Comparison of ENCODE assay signal across 1 cellular context in the genomic region with DNA sequence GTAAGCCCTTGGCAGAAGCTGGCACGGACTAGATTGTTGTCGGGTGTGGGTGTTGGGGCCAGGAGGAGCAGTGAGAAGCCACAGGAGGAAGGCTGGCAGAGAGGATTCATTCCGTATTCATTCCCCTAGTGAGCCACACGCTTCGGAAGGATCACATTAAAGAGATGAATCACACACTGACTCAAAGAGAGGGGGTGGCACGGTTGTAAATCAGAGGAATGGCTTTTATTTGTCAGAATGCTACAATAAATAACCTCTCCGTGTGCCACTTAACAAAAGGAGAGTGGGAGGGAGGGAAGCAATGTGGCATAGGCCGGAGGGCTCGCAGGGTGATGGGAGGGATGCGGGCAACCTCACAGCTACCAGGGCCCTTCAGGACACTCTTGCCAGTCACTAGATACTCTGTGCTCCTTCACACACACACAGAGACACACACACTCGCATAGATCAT.
TF ChIP-seq lines count a peak whose summit lies in the region.

No MANE protein-coding gene starts in this region.

TF ChIP-seq in HEK293, 187 proteins besides CTCF, POLR2A, EP300 and RAD21 (continued from another document and continues in another):
- TF ChIP-seq, protein P1, sequence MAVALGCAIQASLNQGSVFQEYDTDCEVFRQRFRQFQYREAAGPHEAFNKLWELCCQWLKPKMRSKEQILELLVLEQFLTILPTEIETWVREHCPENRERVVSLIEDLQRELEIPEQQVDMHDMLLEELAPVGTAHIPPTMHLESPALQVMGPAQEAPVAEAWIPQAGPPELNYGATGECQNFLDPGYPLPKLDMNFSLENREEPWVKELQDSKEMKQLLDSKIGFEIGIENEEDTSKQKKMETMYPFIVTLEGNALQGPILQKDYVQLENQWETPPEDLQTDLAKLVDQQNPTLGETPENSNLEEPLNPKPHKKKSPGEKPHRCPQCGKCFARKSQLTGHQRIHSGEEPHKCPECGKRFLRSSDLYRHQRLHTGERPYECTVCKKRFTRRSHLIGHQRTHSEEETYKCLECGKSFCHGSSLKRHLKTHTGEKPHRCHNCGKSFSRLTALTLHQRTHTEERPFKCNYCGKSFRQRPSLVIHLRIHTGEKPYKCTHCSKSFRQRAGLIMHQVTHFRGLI (tag by site-specific recombination; IDR thresholded peaks at IDR 0.05) = no peak
- TF ChIP-seq ZNF121 (tag by site-specific recombination; IDR thresholded peaks at IDR 0.05) (no peak), ZNF140 (tag by site-specific recombination; IDR thresholded peaks at IDR 0.05) (no peak), ZNF433 (tag by site-specific recombination; IDR thresholded peaks at IDR 0.05; ENCODE audit: low read depth) (no peak), MZF1 (tag by site-specific recombination; IDR thresholded peaks at IDR 0.05; ENCODE audit: borderline replicate concordance) (peak; percentile 65; the same call in 1 of the 2 replicates), ZNF394 (tag by site-specific recombination; IDR thresholded peaks at IDR 0.05; ENCODE audit: borderline replicate concordance) (peak; percentile 35; the same call in 1 of the 2 replicates), BCL11A (tag by site-specific recombination; IDR thresholded peaks at IDR 0.05; ENCODE audit: low read depth) (no peak), ZNF202 (tag by site-specific recombination; IDR thresholded peaks at IDR 0.05; ENCODE audit: borderline replicate concordance) (no peak), ZNF621 (tag by site-specific recombination; IDR thresholded peaks at IDR 0.05) (no peak), TRIM28 (IDR thresholded peaks at IDR 0.05; ENCODE audit: borderline replicate concordance, low read length) (no peak), ZNF48 (tag by site-specific recombination; IDR thresholded peaks at IDR 0.05) (no peak), GFI1B (tag by site-specific recombination; IDR thresholded peaks at IDR 0.05) (no peak), ZNF266 (tag by site-specific recombination; IDR thresholded peaks at IDR 0.05; ENCODE audit: low read depth) (no peak), ZNF391 (tag by site-specific recombination; IDR thresholded peaks at IDR 0.05; ENCODE audit: borderline replicate concordance, low read depth) (peak; percentile 82; the same call in 1 of the 2 replicates), KLF7 (tag by site-specific recombination; IDR thresholded peaks at IDR 0.05; ENCODE audit: borderline replicate concordance) (no peak), ZNF785 (tag by site-specific recombination; IDR thresholded peaks at IDR 0.05) (no peak), ZBTB17 (tag by site-specific recombination; IDR thresholded peaks at IDR 0.05) (peak; percentile 80), ZNF112 (tag by site-specific recombination; IDR thresholded peaks at IDR 0.05) (no peak), ZNF132 (tag by site-specific recombination; IDR thresholded peaks at IDR 0.05; ENCODE audit: borderline replicate concordance) (no peak), KLF16 (tag by site-specific recombination; IDR thresholded peaks at IDR 0.05) (peak; percentile 79), ZNF335 (tag by site-specific recombination; conservative IDR thresholded peaks at IDR 0.05) (peak; percentile 63), SP7 (tag by site-specific recombination; IDR thresholded peaks at IDR 0.05) (peak; percentile 99), ZNF223 (tag by site-specific recombination; IDR thresholded peaks at IDR 0.05) (no peak)
- TF ChIP-seq, protein P2, sequence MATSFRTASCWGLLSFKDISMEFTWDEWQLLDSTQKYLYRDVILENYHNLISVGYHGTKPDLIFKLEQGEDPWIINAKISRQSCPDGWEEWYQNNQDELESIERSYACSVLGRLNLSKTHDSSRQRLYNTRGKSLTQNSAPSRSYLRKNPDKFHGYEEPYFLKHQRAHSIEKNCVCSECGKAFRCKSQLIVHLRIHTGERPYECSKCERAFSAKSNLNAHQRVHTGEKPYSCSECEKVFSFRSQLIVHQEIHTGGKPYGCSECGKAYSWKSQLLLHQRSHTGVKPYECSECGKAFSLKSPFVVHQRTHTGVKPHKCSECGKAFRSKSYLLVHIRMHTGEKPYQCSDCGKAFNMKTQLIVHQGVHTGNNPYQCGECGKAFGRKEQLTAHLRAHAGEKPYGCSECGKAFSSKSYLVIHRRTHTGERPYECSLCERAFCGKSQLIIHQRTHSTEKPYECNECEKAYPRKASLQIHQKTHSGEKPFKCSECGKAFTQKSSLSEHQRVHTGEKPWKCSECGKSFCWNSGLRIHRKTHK (tag by site-specific recombination; IDR thresholded peaks at IDR 0.05) = no peak
- TF ChIP-seq, protein P3, sequence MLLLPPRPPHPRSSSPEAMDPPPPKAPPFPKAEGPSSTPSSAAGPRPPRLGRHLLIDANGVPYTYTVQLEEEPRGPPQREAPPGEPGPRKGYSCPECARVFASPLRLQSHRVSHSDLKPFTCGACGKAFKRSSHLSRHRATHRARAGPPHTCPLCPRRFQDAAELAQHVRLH (tag by site-specific recombination; IDR thresholded peaks at IDR 0.05) = 0 out of 2 replicates have a peak, but pooled peaks have one; percentile 11
- TF ChIP-seq, protein P4, sequence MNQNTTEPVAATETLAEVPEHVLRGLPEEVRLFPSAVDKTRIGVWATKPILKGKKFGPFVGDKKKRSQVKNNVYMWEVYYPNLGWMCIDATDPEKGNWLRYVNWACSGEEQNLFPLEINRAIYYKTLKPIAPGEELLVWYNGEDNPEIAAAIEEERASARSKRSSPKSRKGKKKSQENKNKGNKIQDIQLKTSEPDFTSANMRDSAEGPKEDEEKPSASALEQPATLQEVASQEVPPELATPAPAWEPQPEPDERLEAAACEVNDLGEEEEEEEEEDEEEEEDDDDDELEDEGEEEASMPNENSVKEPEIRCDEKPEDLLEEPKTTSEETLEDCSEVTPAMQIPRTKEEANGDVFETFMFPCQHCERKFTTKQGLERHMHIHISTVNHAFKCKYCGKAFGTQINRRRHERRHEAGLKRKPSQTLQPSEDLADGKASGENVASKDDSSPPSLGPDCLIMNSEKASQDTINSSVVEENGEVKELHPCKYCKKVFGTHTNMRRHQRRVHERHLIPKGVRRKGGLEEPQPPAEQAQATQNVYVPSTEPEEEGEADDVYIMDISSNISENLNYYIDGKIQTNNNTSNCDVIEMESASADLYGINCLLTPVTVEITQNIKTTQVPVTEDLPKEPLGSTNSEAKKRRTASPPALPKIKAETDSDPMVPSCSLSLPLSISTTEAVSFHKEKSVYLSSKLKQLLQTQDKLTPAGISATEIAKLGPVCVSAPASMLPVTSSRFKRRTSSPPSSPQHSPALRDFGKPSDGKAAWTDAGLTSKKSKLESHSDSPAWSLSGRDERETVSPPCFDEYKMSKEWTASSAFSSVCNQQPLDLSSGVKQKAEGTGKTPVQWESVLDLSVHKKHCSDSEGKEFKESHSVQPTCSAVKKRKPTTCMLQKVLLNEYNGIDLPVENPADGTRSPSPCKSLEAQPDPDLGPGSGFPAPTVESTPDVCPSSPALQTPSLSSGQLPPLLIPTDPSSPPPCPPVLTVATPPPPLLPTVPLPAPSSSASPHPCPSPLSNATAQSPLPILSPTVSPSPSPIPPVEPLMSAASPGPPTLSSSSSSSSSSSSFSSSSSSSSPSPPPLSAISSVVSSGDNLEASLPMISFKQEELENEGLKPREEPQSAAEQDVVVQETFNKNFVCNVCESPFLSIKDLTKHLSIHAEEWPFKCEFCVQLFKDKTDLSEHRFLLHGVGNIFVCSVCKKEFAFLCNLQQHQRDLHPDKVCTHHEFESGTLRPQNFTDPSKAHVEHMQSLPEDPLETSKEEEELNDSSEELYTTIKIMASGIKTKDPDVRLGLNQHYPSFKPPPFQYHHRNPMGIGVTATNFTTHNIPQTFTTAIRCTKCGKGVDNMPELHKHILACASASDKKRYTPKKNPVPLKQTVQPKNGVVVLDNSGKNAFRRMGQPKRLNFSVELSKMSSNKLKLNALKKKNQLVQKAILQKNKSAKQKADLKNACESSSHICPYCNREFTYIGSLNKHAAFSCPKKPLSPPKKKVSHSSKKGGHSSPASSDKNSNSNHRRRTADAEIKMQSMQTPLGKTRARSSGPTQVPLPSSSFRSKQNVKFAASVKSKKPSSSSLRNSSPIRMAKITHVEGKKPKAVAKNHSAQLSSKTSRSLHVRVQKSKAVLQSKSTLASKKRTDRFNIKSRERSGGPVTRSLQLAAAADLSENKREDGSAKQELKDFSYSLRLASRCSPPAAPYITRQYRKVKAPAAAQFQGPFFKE (tag by site-specific recombination; IDR thresholded peaks at IDR 0.05; ENCODE audit: borderline replicate concordance) = no peak
- TF ChIP-seq, protein P5, sequence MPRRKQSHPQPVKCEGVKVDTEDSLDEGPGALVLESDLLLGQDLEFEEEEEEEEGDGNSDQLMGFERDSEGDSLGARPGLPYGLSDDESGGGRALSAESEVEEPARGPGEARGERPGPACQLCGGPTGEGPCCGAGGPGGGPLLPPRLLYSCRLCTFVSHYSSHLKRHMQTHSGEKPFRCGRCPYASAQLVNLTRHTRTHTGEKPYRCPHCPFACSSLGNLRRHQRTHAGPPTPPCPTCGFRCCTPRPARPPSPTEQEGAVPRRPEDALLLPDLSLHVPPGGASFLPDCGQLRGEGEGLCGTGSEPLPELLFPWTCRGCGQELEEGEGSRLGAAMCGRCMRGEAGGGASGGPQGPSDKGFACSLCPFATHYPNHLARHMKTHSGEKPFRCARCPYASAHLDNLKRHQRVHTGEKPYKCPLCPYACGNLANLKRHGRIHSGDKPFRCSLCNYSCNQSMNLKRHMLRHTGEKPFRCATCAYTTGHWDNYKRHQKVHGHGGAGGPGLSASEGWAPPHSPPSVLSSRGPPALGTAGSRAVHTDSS (tag by site-specific recombination; IDR thresholded peaks at IDR 0.05) = no peak
- TF ChIP-seq, protein P6, sequence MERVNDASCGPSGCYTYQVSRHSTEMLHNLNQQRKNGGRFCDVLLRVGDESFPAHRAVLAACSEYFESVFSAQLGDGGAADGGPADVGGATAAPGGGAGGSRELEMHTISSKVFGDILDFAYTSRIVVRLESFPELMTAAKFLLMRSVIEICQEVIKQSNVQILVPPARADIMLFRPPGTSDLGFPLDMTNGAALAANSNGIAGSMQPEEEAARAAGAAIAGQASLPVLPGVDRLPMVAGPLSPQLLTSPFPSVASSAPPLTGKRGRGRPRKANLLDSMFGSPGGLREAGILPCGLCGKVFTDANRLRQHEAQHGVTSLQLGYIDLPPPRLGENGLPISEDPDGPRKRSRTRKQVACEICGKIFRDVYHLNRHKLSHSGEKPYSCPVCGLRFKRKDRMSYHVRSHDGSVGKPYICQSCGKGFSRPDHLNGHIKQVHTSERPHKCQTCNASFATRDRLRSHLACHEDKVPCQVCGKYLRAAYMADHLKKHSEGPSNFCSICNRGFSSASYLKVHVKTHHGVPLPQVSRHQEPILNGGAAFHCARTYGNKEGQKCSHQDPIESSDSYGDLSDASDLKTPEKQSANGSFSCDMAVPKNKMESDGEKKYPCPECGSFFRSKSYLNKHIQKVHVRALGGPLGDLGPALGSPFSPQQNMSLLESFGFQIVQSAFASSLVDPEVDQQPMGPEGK (tag by site-specific recombination; IDR thresholded peaks at IDR 0.05) = peak; percentile 85; the same call in 1 of the 2 replicates
- TF ChIP-seq, protein P7, sequence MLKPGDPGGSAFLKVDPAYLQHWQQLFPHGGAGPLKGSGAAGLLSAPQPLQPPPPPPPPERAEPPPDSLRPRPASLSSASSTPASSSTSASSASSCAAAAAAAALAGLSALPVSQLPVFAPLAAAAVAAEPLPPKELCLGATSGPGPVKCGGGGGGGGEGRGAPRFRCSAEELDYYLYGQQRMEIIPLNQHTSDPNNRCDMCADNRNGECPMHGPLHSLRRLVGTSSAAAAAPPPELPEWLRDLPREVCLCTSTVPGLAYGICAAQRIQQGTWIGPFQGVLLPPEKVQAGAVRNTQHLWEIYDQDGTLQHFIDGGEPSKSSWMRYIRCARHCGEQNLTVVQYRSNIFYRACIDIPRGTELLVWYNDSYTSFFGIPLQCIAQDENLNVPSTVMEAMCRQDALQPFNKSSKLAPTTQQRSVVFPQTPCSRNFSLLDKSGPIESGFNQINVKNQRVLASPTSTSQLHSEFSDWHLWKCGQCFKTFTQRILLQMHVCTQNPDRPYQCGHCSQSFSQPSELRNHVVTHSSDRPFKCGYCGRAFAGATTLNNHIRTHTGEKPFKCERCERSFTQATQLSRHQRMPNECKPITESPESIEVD (tag by site-specific recombination; IDR thresholded peaks at IDR 0.05) = no peak
- TF ChIP-seq, protein P8, sequence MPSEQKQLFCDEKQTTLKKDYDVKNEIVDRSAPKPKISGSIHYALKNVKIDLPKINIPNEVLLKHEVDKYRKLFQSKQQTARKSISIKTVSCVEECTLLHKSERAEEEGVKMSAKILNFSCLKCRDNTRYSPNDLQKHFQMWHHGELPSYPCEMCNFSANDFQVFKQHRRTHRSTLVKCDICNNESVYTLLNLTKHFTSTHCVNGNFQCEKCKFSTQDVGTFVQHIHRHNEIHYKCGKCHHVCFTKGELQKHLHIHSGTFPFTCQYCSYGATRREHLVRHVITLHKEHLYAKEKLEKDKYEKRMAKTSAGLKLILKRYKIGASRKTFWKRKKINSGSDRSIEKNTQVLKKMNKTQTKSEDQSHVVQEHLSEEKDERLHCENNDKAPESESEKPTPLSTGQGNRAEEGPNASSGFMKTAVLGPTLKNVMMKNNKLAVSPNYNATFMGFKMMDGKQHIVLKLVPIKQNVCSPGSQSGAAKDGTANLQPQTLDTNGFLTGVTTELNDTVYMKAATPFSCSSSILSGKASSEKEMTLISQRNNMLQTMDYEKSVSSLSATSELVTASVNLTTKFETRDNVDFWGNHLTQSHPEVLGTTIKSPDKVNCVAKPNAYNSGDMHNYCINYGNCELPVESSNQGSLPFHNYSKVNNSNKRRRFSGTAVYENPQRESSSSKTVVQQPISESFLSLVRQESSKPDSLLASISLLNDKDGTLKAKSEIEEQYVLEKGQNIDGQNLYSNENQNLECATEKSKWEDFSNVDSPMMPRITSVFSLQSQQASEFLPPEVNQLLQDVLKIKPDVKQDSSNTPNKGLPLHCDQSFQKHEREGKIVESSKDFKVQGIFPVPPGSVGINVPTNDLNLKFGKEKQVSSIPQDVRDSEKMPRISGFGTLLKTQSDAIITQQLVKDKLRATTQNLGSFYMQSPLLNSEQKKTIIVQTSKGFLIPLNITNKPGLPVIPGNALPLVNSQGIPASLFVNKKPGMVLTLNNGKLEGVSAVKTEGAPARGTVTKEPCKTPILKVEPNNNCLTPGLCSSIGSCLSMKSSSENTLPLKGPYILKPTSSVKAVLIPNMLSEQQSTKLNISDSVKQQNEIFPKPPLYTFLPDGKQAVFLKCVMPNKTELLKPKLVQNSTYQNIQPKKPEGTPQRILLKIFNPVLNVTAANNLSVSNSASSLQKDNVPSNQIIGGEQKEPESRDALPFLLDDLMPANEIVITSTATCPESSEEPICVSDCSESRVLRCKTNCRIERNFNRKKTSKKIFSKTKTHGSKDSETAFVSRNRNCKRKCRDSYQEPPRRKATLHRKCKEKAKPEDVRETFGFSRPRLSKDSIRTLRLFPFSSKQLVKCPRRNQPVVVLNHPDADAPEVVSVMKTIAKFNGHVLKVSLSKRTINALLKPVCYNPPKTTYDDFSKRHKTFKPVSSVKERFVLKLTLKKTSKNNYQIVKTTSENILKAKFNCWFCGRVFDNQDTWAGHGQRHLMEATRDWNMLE (tag by site-specific recombination; conservative IDR thresholded peaks at IDR 0.05; ENCODE audit: low read depth) = 0 out of 2 replicates have a peak, but pooled peaks have one; percentile 34
- TF ChIP-seq, protein P9, sequence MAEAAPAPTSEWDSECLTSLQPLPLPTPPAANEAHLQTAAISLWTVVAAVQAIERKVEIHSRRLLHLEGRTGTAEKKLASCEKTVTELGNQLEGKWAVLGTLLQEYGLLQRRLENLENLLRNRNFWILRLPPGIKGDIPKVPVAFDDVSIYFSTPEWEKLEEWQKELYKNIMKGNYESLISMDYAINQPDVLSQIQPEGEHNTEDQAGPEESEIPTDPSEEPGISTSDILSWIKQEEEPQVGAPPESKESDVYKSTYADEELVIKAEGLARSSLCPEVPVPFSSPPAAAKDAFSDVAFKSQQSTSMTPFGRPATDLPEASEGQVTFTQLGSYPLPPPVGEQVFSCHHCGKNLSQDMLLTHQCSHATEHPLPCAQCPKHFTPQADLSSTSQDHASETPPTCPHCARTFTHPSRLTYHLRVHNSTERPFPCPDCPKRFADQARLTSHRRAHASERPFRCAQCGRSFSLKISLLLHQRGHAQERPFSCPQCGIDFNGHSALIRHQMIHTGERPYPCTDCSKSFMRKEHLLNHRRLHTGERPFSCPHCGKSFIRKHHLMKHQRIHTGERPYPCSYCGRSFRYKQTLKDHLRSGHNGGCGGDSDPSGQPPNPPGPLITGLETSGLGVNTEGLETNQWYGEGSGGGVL (tag by site-specific recombination; IDR thresholded peaks at IDR 0.05) = peak; percentile 92
